In genomic region chr17:49494937-49495841, GRCh38 we compare ENCODE assay signal across 8 cellular contexts. TPM values are rescaled to one million over a fixed set of nuclear protein-coding genes. Genes with fewer than 3 reads are reported as not detected.
DNase-seq lines count a peak whose midpoint lies in the region; ATAC-seq, FAIRE-seq and TF ChIP-seq lines count a peak whose summit lies in the region.

Gene NGFR, plus strand, starts transcription at chr17:49495293. Its CDS starts 125 bp downstream, at chr17:49495418.

- no peak within 1 kb of the TSS for H3K9ac ChIP-seq in mammary epithelial cell (ENCODE audit: insufficient read depth, low read length)
- peak within 1 kb of the TSS; percentile 20 for H3K9ac ChIP-seq in keratinocyte (ENCODE audit: control insufficient read depth, extremely low read depth, insufficient read depth, low read length)

- H3K9me1 ChIP-seq in keratinocyte (ENCODE audit: control insufficient read depth, extremely low read depth, insufficient read depth, low read length), result no peaks in the 10 kb centered on the region

- ATAC-seq in HG03342 (IDR thresholded peaks at IDR 0.05; ENCODE audit: unreplicated experiment), result no peak

- H3K9me3 ChIP-seq in mammary epithelial cell (replicated peaks; ENCODE audit: insufficient read depth, low read length) (no peaks in the 10 kb centered on the region), keratinocyte (ENCODE audit: control insufficient read depth, low read depth, low read length) (no peaks in the 10 kb centered on the region)

- dilution Hi-C loops in mammary epithelial cell (cut with HindIII; ENCODE audit: low sequenced_read_pairs) (no loop called here), keratinocyte (cut with MboI; ENCODE audit: extremely low pct_ligation_motif_present, low sequenced_read_pairs) (no loop called here)

- intact Hi-C loops in mammary epithelial cell (cut with micrococcal nuclease), result loop anchor here (1.0 kb wide), 1 partner anchor 60 kb away; no protein-coding TSS in a partner anchor

- H3K4me2 ChIP-seq in mammary epithelial cell (ENCODE audit: insufficient read depth, low read depth, low read length), result peak within 1 kb of the TSS; percentile 97
- peak within 1 kb of the TSS; percentile 91 for H3K4me2 ChIP-seq in keratinocyte (ENCODE audit: control insufficient read depth, extremely low read depth, insufficient read depth, low read depth, low read length)

- peak within 1 kb of the TSS; percentile 84 for H2AFZ ChIP-seq in mammary epithelial cell (ENCODE audit: low read depth, low read length)
- peak within 1 kb of the TSS; percentile 82 for H2AFZ ChIP-seq in keratinocyte (ENCODE audit: control insufficient read depth, low read length)

- in situ Hi-C loops in mammary epithelial cell (cut with MboI; ENCODE audit: low sequenced_read_pairs in 2 of 2), result loop anchor here (5.0 to 10.0 kb wide), 3 partner anchors 52 to 60 kb away; no protein-coding TSS in a partner anchor

- H3K4me3 ChIP-seq in mammary epithelial cell (replicated peaks in 1 of 3; ENCODE audit: insufficient read depth in 1 of 3, low read depth in 2 of 3, low read length in 3 of 3) (peak within 1 kb of the TSS; percentile 60 to 79 (median 63)), keratinocyte (ENCODE audit: control insufficient read depth in 2 of 3, extremely low read depth in 1 of 3, insufficient read depth in 2 of 3, low read depth in 1 of 3, low read length in 3 of 3) (peak within 1 kb of the TSS; percentile 39 to 75 (median 74))

- H3K79me2 ChIP-seq in mammary epithelial cell (ENCODE audit: insufficient read depth, low read length) (peaks cover 5% of the 10 kb centered on the region), keratinocyte (ENCODE audit: control insufficient read depth, insufficient read depth, low read length) (no peaks in the 10 kb centered on the region)

- peak in 1 of 2 donors; percentile 24 for TF ChIP-seq CTCF in mammary epithelial cell (conservative IDR thresholded peaks at IDR 0.05 in 1 of 2, IDR thresholded peaks at IDR 0.05 in 1 of 2; ENCODE audit: extremely low read depth in 1 of 2, insufficient read depth in 1 of 2, low read depth in 1 of 2, low read length in 2 of 2)
- peak in 1 of 3 experiments; percentile 57 for TF ChIP-seq CTCF in keratinocyte (optimal IDR thresholded peaks at IDR 0.05 in 1 of 3, IDR thresholded peaks at IDR 0.05 in 1 of 3, conservative IDR thresholded peaks at IDR 0.05 in 1 of 3; ENCODE audit: extremely low read depth in 1 of 3, insufficient read depth in 2 of 3, low read length in 3 of 3)

- CTCF ChIA-PET in mammary epithelial cell (lab: Charles Lee; ENCODE audit: low non-redundant PET), result interaction anchor here (0.7 kb wide), 1 partner anchor 62 kb away, joined by 5 read pairs; no protein-coding TSS in a partner anchor

- whole genome bisulfite sequencing in mammary epithelial cell (ENCODE audit: low coverage, missing lambda C conversion rate), result 6% methylated on average over 13 of the region's 81 CpGs

- no peak for FAIRE-seq in keratinocyte (lab: Jason Lieb, UNC)

- H3K36me3 ChIP-seq in mammary epithelial cell (ENCODE audit: insufficient read depth, low read length) (no peaks in the 10 kb centered on the region), keratinocyte (ENCODE audit: control insufficient read depth in 2 of 2, extremely low read depth in 1 of 2, insufficient read depth in 2 of 2, low read length in 2 of 2) (no peaks in the 10 kb centered on the region)

- peaks cover 15% of the 10 kb centered on the region for H3K4me1 ChIP-seq in mammary epithelial cell (ENCODE audit: insufficient read depth, low read length)
- peaks cover 14% of the 10 kb centered on the region for H3K4me1 ChIP-seq in keratinocyte (ENCODE audit: control insufficient read depth, extremely low read depth, insufficient read depth, low read length)

- no TSS peak for BruUV-seq in mammary epithelial cell (replicated peaks; lab: Mats Ljungman, UMichigan)

- H3K27ac ChIP-seq in mammary epithelial cell (ENCODE audit: insufficient read depth, low read depth, low read length) (no peak within 1 kb of the TSS), keratinocyte (ENCODE audit: control insufficient read depth, insufficient read depth, low read length) (no peak within 1 kb of the TSS)

- DNase-seq in NCI-H1092 treated with DMSO at 0.1 percent for 48 hours (lab: John Stamatoyannopoulos, UW) (peak; percentile 22), NCI-H1092 (lab: John Stamatoyannopoulos, UW) (no peak), LoVo (ENCODE audit: low spot score) (peak; percentile 38), T-helper 22 cell (ENCODE audit: low read depth) (peak; percentile 30), mammary epithelial cell (peak; percentile 44), keratinocyte (ENCODE audit: low read depth, low spot score) (no peak)
- DNase-seq in stimulated activated CD4-positive, alpha-beta T cell treated with anti-CD3 and anti-CD28 coated beads, Interleukin-15, amount 100 ng/mL, for 24 hours, result peak; percentile 65

- no peaks in the 10 kb centered on the region for H4K20me1 ChIP-seq in mammary epithelial cell (ENCODE audit: insufficient read depth, low read length)
- H4K20me1 ChIP-seq in keratinocyte (ENCODE audit: control insufficient read depth, extremely low read depth, insufficient read depth, low read length), result no peaks in the 10 kb centered on the region

- H3K27me3 ChIP-seq in mammary epithelial cell (ENCODE audit: insufficient read depth, low read length) (no peaks in the 10 kb centered on the region), keratinocyte (ENCODE audit: control insufficient read depth, extremely low read depth, insufficient read depth, low read length) (peaks cover 27% of the 10 kb centered on the region)

RNA-seq across cellular contexts. Expression of gene NGFR, which starts in this region (rescaled TPM):
- total RNA-seq in mammary epithelial cell, result 10 to 100 TPM; 16.3 to 25.5 TPM
- polyA plus RNA-seq in mammary epithelial cell (33.5 TPM), keratinocyte (0.97 to 3.1 TPM (median 1.7 TPM) in 3 replicates)
- polyA minus RNA-seq in mammary epithelial cell (17.4 TPM), keratinocyte (0.96 to 3.8 TPM (median 2.2 TPM) in 3 replicates)
- polyA plus RNA-seq in keratinocyte (2011; ENCODE audit: low read depth), result 0.35 TPM
- polyA plus RNA-seq in keratinocyte (2011; cell fraction: cytosol; rRNA removed), result 0.52 and 1.4 TPM in 2 replicates
- polyA plus RNA-seq in keratinocyte (2011; cell fraction: nucleus; rRNA removed), result 1.4 and 2.8 TPM in 2 replicates
- polyA plus RNA-seq in keratinocyte (2012; ENCODE audit: low replicate concordance), result 0.78 and 5.4 TPM in 2 replicates
- 1.9 TPM for polyA minus RNA-seq in keratinocyte (2011; cell fraction: cytosol; rRNA and poly(A)+ RNA removed)
- polyA minus RNA-seq in keratinocyte (2011; cell fraction: nucleus; rRNA and poly(A)+ RNA removed), result 1.4 and 2.5 TPM in 2 replicates

Comparison
In these comparisons a context has a peak if more than half of its experiments do, and no peak if none do; other contexts are left out.
1. DNase-seq: peak in NCI-H1092 treated with DMSO at 0.1 percent for 48 hours (single experiment), LoVo (single experiment), T-helper 22 cell (single experiment), mammary epithelial cell (single experiment) and stimulated activated CD4-positive, alpha-beta T cell treated with anti-CD3 and anti-CD28 coated beads, Interleukin-15, amount 100 ng/mL, for 24 hours (single experiment); none in NCI-H1092 (single experiment) and keratinocyte (single experiment).